ENCODE assay signal across 8 cellular contexts in the genomic region with DNA sequence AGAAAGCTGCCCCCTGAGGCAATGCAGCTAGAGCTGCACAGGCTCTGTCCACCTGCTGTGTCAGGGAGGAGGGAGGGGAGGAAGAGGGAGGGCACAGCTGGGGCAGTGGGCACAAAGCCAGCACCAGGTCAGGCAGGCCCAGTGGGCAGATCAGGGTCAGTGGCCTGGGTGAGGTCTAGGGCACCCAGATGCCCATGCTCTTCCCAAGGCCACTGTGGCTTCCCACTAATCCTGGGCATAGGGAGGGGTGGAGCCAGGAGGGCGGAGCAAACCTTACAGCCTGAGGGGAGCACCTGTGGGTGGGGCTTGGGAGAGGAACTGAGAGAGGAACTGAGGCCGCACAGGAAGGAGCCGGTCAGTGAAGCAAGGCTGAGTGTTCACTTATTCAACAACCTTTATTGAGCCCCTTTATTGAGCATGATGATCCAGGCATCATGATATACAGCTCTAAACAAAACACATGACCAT. TPM values are rescaled to one million over a fixed set of nuclear protein-coding genes. Genes with fewer than 3 reads are reported as not detected.
A peak's percentile ranks its signal among the peaks of the same experiment; 100 is the strongest.
DNase-seq lines count a peak whose midpoint lies in the region; ATAC-seq, FAIRE-seq and TF ChIP-seq lines count a peak whose summit lies in the region.

No MANE protein-coding gene starts in this region.

- H3K27me3 ChIP-seq in GM12878 (replicated peaks in 1 of 2; ENCODE audit: control insufficient read depth in 2 of 2, insufficient read depth in 2 of 2, low read length in 1 of 2) = 0 out of 4 replicates have a peak, but pooled peaks cover 0 to under 1% of the 10 kb centered on the region in 2 experiments
- no peaks in the 10 kb centered on the region for H3K27me3 ChIP-seq in upper lobe of left lung

- H3K27ac Mint-ChIP-seq in activated naive CD4-positive, alpha-beta T cell treated with anti-CD3 and anti-CD28 coated beads, Interleukin-2, amount 10 ng/mL, durations not matched to agents 7 days and 5 days = no peak overlapping the region

- H3K9me3 Mint-ChIP-seq in activated naive CD4-positive, alpha-beta T cell treated with anti-CD3 and anti-CD28 coated beads, Interleukin-2, amount 10 ng/mL, durations not matched to agents 7 days and 5 days = no peaks in the 10 kb centered on the region

- SMC1A ChIA-PET in GM12878 (lab: Charles Lee; ENCODE audit: uncharacterized antibody, unreplicated experiment) = interaction anchor here (0.7 to 2.7 kb wide), 6 partner anchors 9 to 83 kb away, joined by 3 to 12 read pairs (median 6); no protein-coding TSS in a partner anchor

- WGBS in GM12878 (ENCODE audit: insufficient coverage, insufficient replicate concordance, low lambda C conversion rate, missing lambda C conversion rate) = 2% methylated on average over 3 of the region's 3 CpGs
- WGBS in upper lobe of left lung, 2 donors = 46 to 58% methylated on average over 3 of the region's 3 CpGs

- H3K79me2 ChIP-seq in GM12878 (ENCODE audit: control insufficient read depth, insufficient read depth, low read length) = no peaks in the 10 kb centered on the region

- no peaks in the 10 kb centered on the region for H3K36me3 ChIP-seq in GM12878 (ENCODE audit: control insufficient read depth in 2 of 2, insufficient read depth in 2 of 2, low read length in 1 of 2)
- no peaks in the 10 kb centered on the region for H3K36me3 ChIP-seq in upper lobe of left lung

- no peaks in the 10 kb centered on the region for H4K20me1 ChIP-seq in GM12878 (ENCODE audit: control insufficient read depth, insufficient read depth)

- peak overlapping the region; percentile 74 for H3K4me2 ChIP-seq in GM12878 (ENCODE audit: control insufficient read depth, insufficient read depth)

- POLR2A ChIA-PET in GM12878 (lab: Charles Lee) = interaction anchor here (0.7 to 1.3 kb wide), 2 partner anchors 11 to 113 kb away, joined by 3 read pairs; no protein-coding TSS in a partner anchor

- ATAC-seq in GM18520 (IDR thresholded peaks at IDR 0.05; ENCODE audit: unreplicated experiment) = peak; percentile 78
- ATAC-seq in GM21576 (IDR thresholded peaks at IDR 0.05; ENCODE audit: unreplicated experiment) = peak; percentile 99
- ATAC-seq in HG03432 (IDR thresholded peaks at IDR 0.05; ENCODE audit: unreplicated experiment) = peak; percentile 97
- peak; percentile 98 for ATAC-seq in GM12878
- no peak for ATAC-seq in upper lobe of left lung (ENCODE audit: low FRiP score in 2 of 2)

- in situ Hi-C loops in GM12878 (cut with MboI) = no loop called here

- H3K4me3 ChIP-seq in GM12878 (peak overlapping the region; percentile 30; the same call in 1 of the 2 replicates), upper lobe of left lung (no peak overlapping the region)

- TF ChIP-seq CTCF in GM12878 (IDR thresholded peaks at IDR 0.05 in 2 of 3, conservative IDR thresholded peaks at IDR 0.05 in 1 of 3; ENCODE audit: control insufficient read depth in 2 of 3, extremely low read depth in 1 of 3, insufficient read depth in 1 of 3, low read depth in 3 of 3, low read length in 3 of 3) = no peak
- no peak for TF ChIP-seq CTCF in upper lobe of left lung (IDR thresholded peaks at IDR 0.05)

- TF ChIP-seq RAD21 in GM12878 (IDR thresholded peaks at IDR 0.05; ENCODE audit: insufficient read depth, low read depth, low read length) = no peak

- BruUV-seq in GM12878 (replicated peaks; lab: Mats Ljungman, UMichigan) = no TSS peak

- DNase-seq in GM12878 (ENCODE audit: low read depth, low spot score) (peak; percentile 61), upper lobe of left lung (no peak), A172 (ENCODE audit: low spot score) (no peak)
- no peak for DNase-seq in stimulated activated CD4-positive, alpha-beta T cell treated with anti-CD3 and anti-CD28 coated beads, Interleukin-12 subunit alpha, Interleukin-12 subunit beta, amount 100 ng/mL, for 4 hours
- no peak for DNase-seq in activated naive CD4-positive, alpha-beta T cell treated with anti-CD3 and anti-CD28 coated beads, Interleukin-2, amount 10 ng/mL, durations not matched to agents 7 days and 5 days

- CTCF ChIA-PET in GM12878 (lab: Yijun Ruan, JAX) = interaction anchor here (0.6 to 6.3 kb wide), 12 partner anchors 12 to 273 kb away, joined by 3 to 58 read pairs (median 6); partner anchors contain the start of gene TICRR
- CTCF ChIA-PET in activated naive CD4-positive, alpha-beta T cell treated with anti-CD3 and anti-CD28 coated beads, Interleukin-2, amount 10 ng/mL, durations not matched to agents 7 days and 5 days (lab: Charles Lee) = interaction anchor here (1.0 to 4.0 kb wide), 2 partner anchors 34 to 83 kb away, joined by 3 to 17 read pairs; no protein-coding TSS in a partner anchor

- intact Hi-C loops in GM12878 (cut with micrococcal nuclease; ENCODE audit: unreplicated experiment) = no loop called here

- RAD21 ChIA-PET in GM12878 (lab: Charles Lee; ENCODE audit: unreplicated experiment) = interaction anchor here (1.0 to 3.1 kb wide), 4 partner anchors 11 to 134 kb away, joined by 3 to 24 read pairs (median 4); partner anchors contain the start of gene TICRR

- peaks cover 55% of the 10 kb centered on the region for H3K27me3 Mint-ChIP-seq in activated naive CD4-positive, alpha-beta T cell treated with anti-CD3 and anti-CD28 coated beads, Interleukin-2, amount 10 ng/mL, durations not matched to agents 7 days and 5 days

- H3K36me3 Mint-ChIP-seq in activated naive CD4-positive, alpha-beta T cell treated with anti-CD3 and anti-CD28 coated beads, Interleukin-2, amount 10 ng/mL, durations not matched to agents 7 days and 5 days = no peaks in the 10 kb centered on the region

- H3K4me1 ChIP-seq in GM12878 (ENCODE audit: control insufficient read depth, insufficient read depth, low read length) = peaks cover 17% of the 10 kb centered on the region
- no peaks in the 10 kb centered on the region for H3K4me1 ChIP-seq in upper lobe of left lung

- H3K4me1 Mint-ChIP-seq in activated naive CD4-positive, alpha-beta T cell treated with anti-CD3 and anti-CD28 coated beads, Interleukin-2, amount 10 ng/mL, durations not matched to agents 7 days and 5 days = no peaks in the 10 kb centered on the region

- peak; percentile 95 for FAIRE-seq in GM12878 (lab: Jason Lieb, UNC)

- no peak overlapping the region for H3K4me3 Mint-ChIP-seq in activated naive CD4-positive, alpha-beta T cell treated with anti-CD3 and anti-CD28 coated beads, Interleukin-2, amount 10 ng/mL, durations not matched to agents 7 days and 5 days

- H3K27ac ChIP-seq in GM12878 (ENCODE audit: control insufficient read depth, insufficient read depth) (peak overlapping the region; percentile 59; the same call in 1 of the 2 replicates), upper lobe of left lung (no peak overlapping the region)

- no peaks in the 10 kb centered on the region for H3K9me3 ChIP-seq in GM12878 (replicated peaks; ENCODE audit: control insufficient read depth, insufficient read depth, low read length)
- no peaks in the 10 kb centered on the region for H3K9me3 ChIP-seq in upper lobe of left lung

- H3K9ac ChIP-seq in GM12878 (ENCODE audit: control insufficient read depth, insufficient read depth, low read length) = no peak overlapping the region

- H2AFZ ChIP-seq in GM12878 (ENCODE audit: control insufficient read depth, low read depth, low read length) = peak overlapping the region; percentile 76

- peak in 1 of 2 experiments; percentile 73; a peak in 1 of 4 replicates for TF ChIP-seq EP300 in GM12878 (IDR thresholded peaks at IDR 0.05; ENCODE audit: borderline replicate concordance in 1 of 2, control insufficient read depth in 1 of 2, low read depth in 2 of 2, low read length in 2 of 2)
- TF ChIP-seq EP300 in upper lobe of left lung (IDR thresholded peaks at IDR 0.05) = no peak

- TF ChIP-seq POLR2A in GM12878 (IDR thresholded peaks at IDR 0.05; ENCODE audit: low read depth, low read length) (no peak), upper lobe of left lung (IDR thresholded peaks at IDR 0.05) (no peak)

TF ChIP-seq in GM12878, 131 proteins besides CTCF, POLR2A, EP300 and RAD21 (continues in another document):
- TF ChIP-seq USF2 (IDR thresholded peaks at IDR 0.05; ENCODE audit: borderline replicate concordance, low read depth, low read length) (no peak), TCF3 (IDR thresholded peaks at IDR 0.05; ENCODE audit: borderline replicate concordance, insufficient read depth, low read depth, low read length) (peak; percentile 58; the same call in 1 of the 2 replicates)

RNA-seq across cellular contexts. Expression of gene RHCG, which starts 55.1 kb away (rescaled TPM):
- not detected in 2 replicates for total RNA-seq in GM12878 (2013; cell fraction: nucleolus; rRNA removed)
- total RNA-seq in GM12878 (2014; rRNA removed) (0.11 TPM in 1 of 2 replicates, not detected in the other), GM12878 (2014; rRNA removed; fragmentation: Illumina TruSeq; extraction: Trizol) (not detected in 2 replicates), GM12878 (2021) (not detected in 2 replicates), upper lobe of left lung (not detected)
- polyA plus RNA-seq in GM12878 (2011; ENCODE audit: low read depth) = not detected
- polyA plus RNA-seq in GM12878 (2011; rRNA removed) (0.05 TPM in 1 of 2 replicates, not detected in the other), GM12878 (2014; fragmentation: Illumina TruSeq; extraction: Trizol) (not detected in 2 replicates), GM12878 (2014; fragmentation: Nextera tagmentation; extraction: Ambion mirVana) (not detected), GM12878 (2014; rRNA removed) (not detected in 2 replicates), GM12878 (2016; fragmentation: Nextera tagmentation; extraction: Ambion mirVana) (not detected)
- 0.03 and 0.05 TPM in 2 replicates for polyA plus RNA-seq in GM12878 (2011; cell fraction: cytosol; rRNA removed)
- 0.06 TPM in 1 of 2 replicates, not detected in the other for polyA plus RNA-seq in GM12878 (2011; cell fraction: nucleus; rRNA removed)
- polyA plus RNA-seq in GM12878 (2012) = not detected in 2 replicates
- polyA minus RNA-seq in GM12878 (2011; rRNA and poly(A)+ RNA removed) = not detected in 2 replicates
- not detected in 2 replicates for polyA minus RNA-seq in GM12878 (2011; cell fraction: cytosol; rRNA and poly(A)+ RNA removed)
- polyA minus RNA-seq in GM12878 (2011; cell fraction: nucleus; rRNA and poly(A)+ RNA removed) = not detected in 2 replicates
- not detected in 2 replicates for total RNA-seq in A172 (2014; rRNA removed; shearing (Covaris generic))

Comparison
In these comparisons a context has a peak if more than half of its experiments do, and no peak if none do; other contexts are left out.
1. ATAC-seq: peak in GM18520 (single experiment), GM21576 (single experiment), HG03432 (single experiment) and GM12878 (single experiment); none in upper lobe of left lung (0 of 2).